In the genomic region with DNA sequence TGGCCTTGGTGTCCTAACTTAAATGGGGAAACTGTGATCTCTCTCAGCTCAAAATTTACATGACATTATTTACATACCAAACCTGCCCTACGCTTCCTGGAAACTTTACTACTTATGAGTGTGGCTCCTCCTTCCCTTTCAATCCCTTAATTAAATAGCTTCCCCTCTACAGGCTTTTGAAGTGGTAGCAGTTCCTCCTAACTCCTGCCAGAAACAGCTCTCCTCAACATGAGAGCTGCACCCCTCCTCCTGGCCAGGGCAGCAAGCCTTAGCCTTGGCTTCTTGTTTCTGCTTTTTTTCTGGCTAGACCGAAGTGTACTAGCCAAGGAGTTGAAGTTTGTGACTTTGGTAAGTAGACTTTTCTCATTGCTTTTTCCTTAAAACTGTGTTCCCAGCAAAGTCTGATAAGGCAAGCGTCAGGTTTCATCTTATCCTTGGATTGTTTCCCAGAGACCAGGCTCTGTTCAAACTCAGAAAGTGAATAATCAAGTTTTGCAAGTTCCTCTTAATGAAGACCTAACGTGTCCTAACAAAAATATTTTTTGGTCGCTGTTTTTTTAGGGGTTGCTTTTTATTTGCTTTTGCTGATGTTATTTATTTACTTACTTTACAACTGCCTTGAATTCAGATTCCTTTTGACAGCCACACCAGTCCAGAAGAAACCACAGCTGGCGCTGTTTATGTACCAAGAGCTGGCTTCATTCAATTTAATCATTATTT, we compare ENCODE assay signal across 8 cellular contexts.
DNase-seq lines count a peak whose midpoint lies in the region; ATAC-seq and TF ChIP-seq lines count a peak whose summit lies in the region.

A gene with protein sequence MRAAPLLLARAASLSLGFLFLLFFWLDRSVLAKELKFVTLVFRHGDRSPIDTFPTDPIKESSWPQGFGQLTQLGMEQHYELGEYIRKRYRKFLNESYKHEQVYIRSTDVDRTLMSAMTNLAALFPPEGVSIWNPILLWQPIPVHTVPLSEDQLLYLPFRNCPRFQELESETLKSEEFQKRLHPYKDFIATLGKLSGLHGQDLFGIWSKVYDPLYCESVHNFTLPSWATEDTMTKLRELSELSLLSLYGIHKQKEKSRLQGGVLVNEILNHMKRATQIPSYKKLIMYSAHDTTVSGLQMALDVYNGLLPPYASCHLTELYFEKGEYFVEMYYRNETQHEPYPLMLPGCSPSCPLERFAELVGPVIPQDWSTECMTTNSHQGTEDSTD (plus strand): TSS at position 179 of the 720 bp plus-strand sequence. CDS start 50 bp downstream, at position 229.

- H3K4me3 ChIP-seq in choroid plexus epithelial cell (ENCODE audit: low read depth, low read length) = peak within 1 kb of the TSS; percentile 40

- no peak for TF ChIP-seq CTCF in 22Rv1 (IDR thresholded peaks at IDR 0.05)
- TF ChIP-seq CTCF in choroid plexus epithelial cell (conservative IDR thresholded peaks at IDR 0.05; ENCODE audit: low read depth, low read length) = no peak

- peak; percentile 90 for ATAC-seq in GM19395 (IDR thresholded peaks at IDR 0.05; ENCODE audit: unreplicated experiment)

- peak; percentile 73 for DNase-seq in NCI-H2029 (lab: John Stamatoyannopoulos, UW)
- DNase-seq in choroid plexus epithelial cell (ENCODE audit: low read depth) = peak; percentile 93
- DNase-seq in medulla oblongata (ENCODE audit: extremely low spot score) = peak; percentile 73
- DNase-seq in OCI-M2 (lab: John Stamatoyannopoulos, UW; ENCODE audit: unreplicated experiment) = no peak
- DNase-seq in activated CD8-positive, alpha-beta memory T cell treated with anti-CD3 and anti-CD28 coated beads for 24 hours = no peak
- DNase-seq in NCI-H2107 treated with DMSO at 0.1 percent for 48 hours (lab: John Stamatoyannopoulos, UW; ENCODE audit: unreplicated experiment) = no peak

- H3K27ac ChIP-seq in 22Rv1 = peak within 1 kb of the TSS; percentile 96

Comparison
In these comparisons a context has a peak if more than half of its experiments do, and no peak if none do; other contexts are left out.
1. DNase-seq: peak in NCI-H2029 (single experiment), choroid plexus epithelial cell (single experiment) and medulla oblongata (single experiment); none in OCI-M2 (single experiment), activated CD8-positive, alpha-beta memory T cell treated with anti-CD3 and anti-CD28 coated beads for 24 hours (single experiment) and NCI-H2107 treated with DMSO at 0.1 percent for 48 hours (single experiment).